In the genomic region with DNA sequence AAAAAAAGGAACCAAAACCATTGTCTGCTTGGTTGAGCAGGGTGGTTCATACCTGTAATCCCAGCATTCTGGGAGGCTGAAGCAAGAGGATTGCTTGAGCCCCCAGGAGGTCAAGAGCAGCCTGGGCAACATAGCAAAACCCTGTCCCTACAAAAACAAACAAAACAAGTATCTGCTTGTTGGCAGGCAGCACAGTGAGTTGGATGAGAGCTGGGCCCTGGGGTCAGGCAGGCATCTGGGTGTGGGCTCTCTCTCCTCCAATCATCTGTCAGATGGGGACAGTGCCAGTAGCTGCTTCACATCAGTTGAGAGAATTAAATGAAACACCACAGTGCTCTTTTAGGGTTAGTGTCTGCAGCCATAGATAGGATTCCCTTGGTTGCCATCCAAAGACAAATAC, we compare ENCODE assay signal across 14 cellular contexts.
"Had no signal": no experiment of that assay in that cellular context is flagged by ENCODE, and none has a peak within 500 bp of the region (broad histone marks: within the 10 kb centered on the region; RNA-seq: fewer than 3 reads in every experiment).

No MANE protein-coding gene starts in this region.

- ATAC-seq: activated CD4-positive, CD25-positive, alpha-beta regulatory T cell treated with anti-CD3 and anti-CD28 coated beads, Interleukin-2, amount 50 U/mL, for 24 hours; left ventricle myocardium superior had no signal

- H3K4me3 ChIP-seq: hepatocyte had no signal

- H3K9me3 Mint-ChIP-seq: activated CD4-positive, alpha-beta memory T cell treated with anti-CD3 and anti-CD28 coated beads for 36 hours had no signal

- H3K9me3 ChIP-seq: right atrium auricular region, stomach, thoracic aorta had no signal

- H3K36me3 ChIP-seq: right atrium auricular region, thoracic aorta had no signal

- H3K27me3 Mint-ChIP-seq: activated CD4-positive, alpha-beta memory T cell treated with anti-CD3 and anti-CD28 coated beads for 36 hours had no signal

- H3K27me3 ChIP-seq: hepatocyte, right atrium auricular region, stomach had no signal

- FAIRE-seq: bronchial epithelial cell, kidney, small intestine, urothelium cell line had no signal

- H2AFZ ChIP-seq: hepatocyte had no signal

- H3K27ac ChIP-seq: hepatocyte had no signal

- H3K4me2 ChIP-seq: hepatocyte had no signal

- DNase-seq: activated T-cell treated with anti-CD3 and anti-CD28 coated beads, Interleukin-2, amount 50 U/mL, for 48 hours; aorta; kidney; left ventricle myocardium superior; small intestine; stomach; T-helper 2 cell had no signal
